Comparison of ENCODE assay signal across 7 cellular contexts in genomic region chr17:27609606-27610303, GRCh38. TPM values are rescaled to one million over a fixed set of nuclear protein-coding genes. Genes with fewer than 3 reads are reported as not detected.
A peak's percentile ranks its signal among the peaks of the same experiment; 100 is the strongest.
DNase-seq lines count a peak whose midpoint lies in the region; ATAC-seq and TF ChIP-seq lines count a peak whose summit lies in the region.

No MANE protein-coding gene starts in this region.

- H3K27ac ChIP-seq in MM.1S (ENCODE audit: low read length) (no peak overlapping the region), lower lobe of right lung (no peak overlapping the region)

- no peaks in the 10 kb centered on the region for H4K20me1 ChIP-seq in MM.1S (ENCODE audit: insufficient read depth, low read length)

- no peak overlapping the region for H3K4me2 ChIP-seq in MM.1S (ENCODE audit: low read depth, low read length)

- H3K4me1 ChIP-seq in MM.1S (ENCODE audit: low read length) (peaks cover 11% of the 10 kb centered on the region), lower lobe of right lung (no peaks in the 10 kb centered on the region)

- no peak overlapping the region for H3K9ac ChIP-seq in MM.1S (ENCODE audit: low read length)

- H3K27me3 ChIP-seq in MM.1S (replicated peaks; ENCODE audit: insufficient read depth, low read length) (no peaks in the 10 kb centered on the region), lower lobe of right lung (ENCODE audit: low read depth) (no peaks in the 10 kb centered on the region)

- POLR2A ChIA-PET in GM10248 (lab: Yijun Ruan, JAX): no interaction called here

- in situ Hi-C loops in T47D (cut with HindIII; ENCODE audit: low pct_unique_long_range_greater_than_20kb, low sequenced_read_pairs): no loop called here

- H3K4me3 ChIP-seq in MM.1S (ENCODE audit: low read length): no peak overlapping the region
- no peak overlapping the region for H3K4me3 ChIP-seq in lower lobe of right lung

- CTCF ChIA-PET in GM10248 (lab: Yijun Ruan, JAX): interaction anchor here (0.8 to 13.5 kb wide), 18 partner anchors 8 to 374 kb away, joined by 3 to 331 read pairs (median 4); partner anchors contain the start of gene LGALS9

- TF ChIP-seq CTCF in GM10248 (IDR thresholded peaks at IDR 0.05; ENCODE audit: control extremely low read depth, extremely low read depth, low read depth, missing control alignments) (peak; percentile 43), MM.1S (IDR thresholded peaks at IDR 0.05; ENCODE audit: low read length) (peak; percentile 46), lower lobe of right lung (IDR thresholded peaks at IDR 0.05) (peak; percentile 46)

- no peak for DNase-seq in GM10248 (ENCODE audit: extremely low spot score)
- DNase-seq in MM.1S: no peak
- DNase-seq in T47D (ENCODE audit: low read depth in 1 of 2, low spot score in 1 of 2): peak; percentile 85 to 87
- DNase-seq in lower lobe of right lung: no peak
- no peak for DNase-seq in ecto neural progenitor cell (ENCODE audit: low spot score)
- DNase-seq in NCI-H2107 treated with DMSO at 0.1 percent for 48 hours (lab: John Stamatoyannopoulos, UW; ENCODE audit: unreplicated experiment): no peak

- no peaks in the 10 kb centered on the region for H3F3A ChIP-seq in MM.1S (ENCODE audit: insufficient read depth, low read length)

- intact Hi-C loops in lower lobe of right lung (cut with DNase I): loop anchor here (10.0 kb wide), 2 partner anchors 255 to 375 kb away; no protein-coding TSS in a partner anchor

- no peak overlapping the region for H2AFZ ChIP-seq in MM.1S (ENCODE audit: low read length)

- H3K36me3 ChIP-seq in MM.1S (replicated peaks; ENCODE audit: insufficient read depth, low read length) (no peaks in the 10 kb centered on the region), lower lobe of right lung (peaks cover 100% of the 10 kb centered on the region)

- H3K79me2 ChIP-seq in MM.1S (ENCODE audit: low read length): no peaks in the 10 kb centered on the region

- H3K9me2 ChIP-seq in MM.1S (replicated peaks; ENCODE audit: insufficient read depth, low read length): no peaks in the 10 kb centered on the region

- peak in 1 of 2 donors; percentile 41 for ATAC-seq in lower lobe of right lung
- ATAC-seq in GM18511 (IDR thresholded peaks at IDR 0.05; ENCODE audit: unreplicated experiment): no peak

- no peaks in the 10 kb centered on the region for H3K9me3 ChIP-seq in MM.1S (replicated peaks; ENCODE audit: insufficient read depth, low read length)
- H3K9me3 ChIP-seq in lower lobe of right lung: no peaks in the 10 kb centered on the region

RNA-seq across cellular contexts. Expression of gene LGALS9, which starts 21.2 kb away (rescaled TPM):
- 349 TPM for total RNA-seq in lower lobe of right lung

Comparison
In these comparisons a context has a peak if more than half of its experiments do, and no peak if none do; other contexts are left out.
1. DNase-seq: peak in T47D (2 of 2); none in GM10248 (single experiment), MM.1S (single experiment), lower lobe of right lung (single experiment), ecto neural progenitor cell (single experiment) and NCI-H2107 treated with DMSO at 0.1 percent for 48 hours (single experiment).
2. Peak in every context shown above with its lines, with median percentiles within 50 percentile points of each other: CTCF ChIP-seq.